8 cellular contexts compared by ENCODE assay signal in genomic region chr22:38398609-38399401, GRCh38. TPM values are rescaled to one million over a fixed set of nuclear protein-coding genes. Genes with fewer than 3 reads are reported as not detected.
A peak's percentile ranks its signal among the peaks of the same experiment; 100 is the strongest.
DNase-seq lines count a peak whose midpoint lies in the region; ATAC-seq and TF ChIP-seq lines count a peak whose summit lies in the region.

No MANE protein-coding gene starts in this region.

- peak; percentile 46 for TF ChIP-seq POLR2A in ovary (IDR thresholded peaks at IDR 0.05)

- intact Hi-C loops in Right ventricle myocardium inferior (cut with DNase I), result loop anchor here (2.0 to 5.0 kb wide), 2 partner anchors 63 to 108 kb away; partner anchors contain the start of gene DDX17
- intact Hi-C loops in ovary (cut with DNase I), result no loop called here

- TF ChIP-seq CTCF in GM20000 (IDR thresholded peaks at IDR 0.05; ENCODE audit: extremely low read depth, missing control alignments), result no peak
- no peak for TF ChIP-seq CTCF in KMS-11 (conservative IDR thresholded peaks at IDR 0.05; ENCODE audit: low read depth, low read length)
- TF ChIP-seq CTCF in ovary (IDR thresholded peaks at IDR 0.05), result no peak

- no peaks in the 10 kb centered on the region for H4K20me1 ChIP-seq in KMS-11 (ENCODE audit: insufficient read depth)

- H3K27ac ChIP-seq in KMS-11, result peak overlapping the region; percentile 99
- peak overlapping the region; percentile 42 to 63 for H3K27ac ChIP-seq in ovary
- H3K27ac ChIP-seq in thymus (ENCODE audit: low read depth), result peak overlapping the region; percentile 81

- H3K4me3 ChIP-seq in KMS-11 (IDR thresholded peaks at IDR 0.05; ENCODE audit: insufficient read depth, low read depth, low read length), result no peak overlapping the region
- peak overlapping the region; percentile 88 for H3K4me3 ChIP-seq in ovary
- peak overlapping the region; percentile 79 for H3K4me3 ChIP-seq in thymus (ENCODE audit: low read length)

- peak; percentile 93 for ATAC-seq in Right ventricle myocardium inferior

- DNase-seq in CD1c-positive myeloid dendritic cell (ENCODE audit: extremely low spot score) (peak; percentile 88), GM20000 (ENCODE audit: low spot score) (peak; percentile 93), SK-N-DZ (ENCODE audit: low spot score) (peak; percentile 75), Right ventricle myocardium inferior (ENCODE audit: missing footprints) (peak; percentile 93), ovary (peak; percentile 84 to 93 (median 91))
- DNase-seq in activated naive CD4-positive, alpha-beta T cell treated with anti-CD3 and anti-CD28 coated beads, Interleukin-2, amount 50 U/mL, for 16 hours, result peak; percentile 73

- H2AFZ ChIP-seq in KMS-11 (ENCODE audit: low read depth), result peak overlapping the region; percentile 45; the same call in 1 of the 2 replicates

- H3K27me3 ChIP-seq in KMS-11 (ENCODE audit: insufficient read depth, low read depth) (no peaks in the 10 kb centered on the region), ovary (no peaks in the 10 kb centered on the region), thymus (ENCODE audit: control insufficient read depth, insufficient read depth) (no peaks in the 10 kb centered on the region)

- H3K36me3 ChIP-seq in KMS-11 (ENCODE audit: insufficient read depth), result no peaks in the 10 kb centered on the region
- H3K36me3 ChIP-seq in ovary, result no peaks in the 10 kb centered on the region
- no peaks in the 10 kb centered on the region for H3K36me3 ChIP-seq in thymus (ENCODE audit: control insufficient read depth, insufficient read depth)

- no peak for TF ChIP-seq EP300 in ovary (IDR thresholded peaks at IDR 0.05)

- peaks cover 47% of the 10 kb centered on the region for H3K79me2 ChIP-seq in KMS-11 (ENCODE audit: insufficient read depth, low read depth)

- H3K9me3 ChIP-seq in ovary, result no peaks in the 10 kb centered on the region
- H3K9me3 ChIP-seq in thymus (ENCODE audit: control insufficient read depth), result no peaks in the 10 kb centered on the region

- H3K4me2 ChIP-seq in KMS-11, result peak overlapping the region; percentile 81

- H3K4me1 ChIP-seq in KMS-11 (ENCODE audit: low read depth, poor library complexity, severe bottlenecking), result peaks cover 34% of the 10 kb centered on the region
- H3K4me1 ChIP-seq in ovary (ENCODE audit: insufficient read depth), result no peaks in the 10 kb centered on the region
- H3K4me1 ChIP-seq in thymus (ENCODE audit: control insufficient read depth, insufficient read depth, low read length), result no peaks in the 10 kb centered on the region

- WGBS in ovary, 3 donors, result 0 to 1% (median 0%) methylated on average over 35 to 93 of the region's 101 CpGs
- under 1% methylated on average over 99 of the region's 101 CpGs for WGBS in thymus

- H3K9ac ChIP-seq in KMS-11, result peak overlapping the region; percentile 94

RNA-seq across cellular contexts. Expression of gene KCNJ4, which starts 56.2 kb away (rescaled TPM):
- polyA plus RNA-seq in SK-N-DZ (2014; cell fraction: cytosol; rRNA removed), result 0.27 and 0.30 TPM in 2 replicates
- polyA plus RNA-seq in SK-N-DZ (2014; cell fraction: nucleus; rRNA removed), result not detected in 2 replicates
- total RNA-seq in Right ventricle myocardium inferior (16.0 TPM), ovary (under 1 TPM in 1 of 7 donors, not detected in 6; 0.62 TPM)
- polyA plus RNA-seq in ovary (under 1 TPM in 1 of 2 donors, not detected in 1; 0.02 TPM), thymus (0.32 TPM)

Comparison
In these comparisons a context has a peak if more than half of its experiments do, and no peak if none do; other contexts are left out.
1. RNA of gene KCNJ4, which starts 56.2 kb away (total RNA-seq): 16.0 TPM in Right ventricle myocardium inferior (single experiment); 0.62 TPM in ovary; every median in the first group is over 10 times any median in the second.
2. Peak in every context shown above with its lines, with median percentiles within 50 percentile points of each other: DNase-seq and H3K27ac ChIP-seq.